Comparison of ENCODE assay signal across 1 cellular context in genomic region chr17:55407641-55408566, GRCh38.
TF ChIP-seq lines count a peak whose summit lies in the region.

No MANE protein-coding gene starts in this region.

TF ChIP-seq in GM23338, 12 proteins besides CTCF, POLR2A, EP300 and RAD21 (continued from another document):
- TF ChIP-seq, protein P1, sequence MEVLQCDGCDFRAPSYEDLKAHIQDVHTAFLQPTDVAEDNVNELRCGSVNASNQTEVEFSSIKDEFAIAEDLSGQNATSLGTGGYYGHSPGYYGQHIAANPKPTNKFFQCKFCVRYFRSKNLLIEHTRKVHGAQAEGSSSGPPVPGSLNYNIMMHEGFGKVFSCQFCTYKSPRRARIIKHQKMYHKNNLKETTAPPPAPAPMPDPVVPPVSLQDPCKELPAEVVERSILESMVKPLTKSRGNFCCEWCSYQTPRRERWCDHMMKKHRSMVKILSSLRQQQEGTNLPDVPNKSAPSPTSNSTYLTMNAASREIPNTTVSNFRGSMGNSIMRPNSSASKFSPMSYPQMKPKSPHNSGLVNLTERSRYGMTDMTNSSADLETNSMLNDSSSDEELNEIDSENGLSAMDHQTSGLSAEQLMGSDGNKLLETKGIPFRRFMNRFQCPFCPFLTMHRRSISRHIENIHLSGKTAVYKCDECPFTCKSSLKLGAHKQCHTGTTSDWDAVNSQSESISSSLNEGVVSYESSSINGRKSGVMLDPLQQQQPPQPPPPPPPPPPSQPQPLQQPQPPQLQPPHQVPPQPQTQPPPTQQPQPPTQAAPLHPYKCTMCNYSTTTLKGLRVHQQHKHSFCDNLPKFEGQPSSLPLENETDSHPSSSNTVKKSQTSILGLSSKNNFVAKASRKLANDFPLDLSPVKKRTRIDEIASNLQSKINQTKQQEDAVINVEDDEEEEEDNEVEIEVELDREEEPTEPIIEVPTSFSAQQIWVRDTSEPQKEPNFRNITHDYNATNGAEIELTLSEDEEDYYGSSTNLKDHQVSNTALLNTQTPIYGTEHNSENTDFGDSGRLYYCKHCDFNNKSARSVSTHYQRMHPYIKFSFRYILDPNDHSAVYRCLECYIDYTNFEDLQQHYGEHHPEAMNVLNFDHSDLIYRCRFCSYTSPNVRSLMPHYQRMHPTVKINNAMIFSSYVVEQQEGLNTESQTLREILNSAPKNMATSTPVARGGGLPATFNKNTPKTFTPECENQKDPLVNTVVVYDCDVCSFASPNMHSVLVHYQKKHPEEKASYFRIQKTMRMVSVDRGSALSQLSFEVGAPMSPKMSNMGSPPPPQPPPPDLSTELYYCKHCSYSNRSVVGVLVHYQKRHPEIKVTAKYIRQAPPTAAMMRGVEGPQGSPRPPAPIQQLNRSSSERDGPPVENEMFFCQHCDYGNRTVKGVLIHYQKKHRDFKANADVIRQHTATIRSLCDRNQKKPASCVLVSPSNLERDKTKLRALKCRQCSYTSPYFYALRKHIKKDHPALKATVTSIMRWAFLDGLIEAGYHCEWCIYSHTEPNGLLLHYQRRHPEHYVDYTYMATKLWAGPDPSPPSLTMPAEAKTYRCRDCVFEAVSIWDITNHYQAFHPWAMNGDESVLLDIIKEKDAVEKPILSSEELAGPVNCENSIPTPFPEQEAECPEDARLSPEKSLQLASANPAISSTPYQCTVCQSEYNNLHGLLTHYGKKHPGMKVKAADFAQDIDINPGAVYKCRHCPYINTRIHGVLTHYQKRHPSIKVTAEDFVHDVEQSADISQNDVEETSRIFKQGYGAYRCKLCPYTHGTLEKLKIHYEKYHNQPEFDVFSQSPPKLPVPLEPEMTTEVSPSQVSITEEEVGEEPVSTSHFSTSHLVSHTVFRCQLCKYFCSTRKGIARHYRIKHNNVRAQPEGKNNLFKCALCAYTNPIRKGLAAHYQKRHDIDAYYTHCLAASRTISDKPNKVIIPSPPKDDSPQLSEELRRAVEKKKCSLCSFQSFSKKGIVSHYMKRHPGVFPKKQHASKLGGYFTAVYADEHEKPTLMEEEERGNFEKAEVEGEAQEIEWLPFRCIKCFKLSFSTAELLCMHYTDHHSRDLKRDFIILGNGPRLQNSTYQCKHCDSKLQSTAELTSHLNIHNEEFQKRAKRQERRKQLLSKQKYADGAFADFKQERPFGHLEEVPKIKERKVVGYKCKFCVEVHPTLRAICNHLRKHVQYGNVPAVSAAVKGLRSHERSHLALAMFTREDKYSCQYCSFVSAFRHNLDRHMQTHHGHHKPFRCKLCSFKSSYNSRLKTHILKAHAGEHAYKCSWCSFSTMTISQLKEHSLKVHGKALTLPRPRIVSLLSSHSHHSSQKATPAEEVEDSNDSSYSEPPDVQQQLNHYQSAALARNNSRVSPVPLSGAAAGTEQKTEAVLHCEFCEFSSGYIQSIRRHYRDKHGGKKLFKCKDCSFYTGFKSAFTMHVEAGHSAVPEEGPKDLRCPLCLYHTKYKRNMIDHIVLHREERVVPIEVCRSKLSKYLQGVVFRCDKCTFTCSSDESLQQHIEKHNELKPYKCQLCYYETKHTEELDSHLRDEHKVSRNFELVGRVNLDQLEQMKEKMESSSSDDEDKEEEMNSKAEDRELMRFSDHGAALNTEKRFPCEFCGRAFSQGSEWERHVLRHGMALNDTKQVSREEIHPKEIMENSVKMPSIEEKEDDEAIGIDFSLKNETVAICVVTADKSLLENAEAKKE (CRISPR knock-in tag; IDR thresholded peaks at IDR 0.05), result no peak
